Comparison of ENCODE assay signal across 13 cellular contexts in genomic region chr2:153476491-153477095, GRCh38. TPM values are rescaled to one million over a fixed set of nuclear protein-coding genes. Genes with fewer than 3 reads are reported as not detected.
DNase-seq lines count a peak whose midpoint lies in the region; ATAC-seq and TF ChIP-seq lines count a peak whose summit lies in the region.
"Had no signal": no experiment of that assay in that cellular context is flagged by ENCODE, and none has a peak within 500 bp of the region (broad histone marks: within the 10 kb centered on the region; RNA-seq: fewer than 3 reads in every experiment).

No MANE protein-coding gene starts in this region.

- H4K91ac ChIP-seq in trophoblast cell (ENCODE audit: low read depth, low read length): no peak overlapping the region

- no peak overlapping the region for H4K8ac ChIP-seq in trophoblast cell (ENCODE audit: low read depth, low read length)

- no peak overlapping the region for H2AK5ac ChIP-seq in trophoblast cell (ENCODE audit: low read length)

- no peak overlapping the region for H2BK120ac ChIP-seq in trophoblast cell (ENCODE audit: insufficient read depth, low read length, poor library complexity)

- H3K79me1 ChIP-seq in trophoblast cell (ENCODE audit: low read length): no peaks in the 10 kb centered on the region

- no CpG with 5 or more reads among the region's 24 CpGs for WGBS in trophoblast cell (ENCODE audit: extremely low coverage, insufficient coverage, insufficient read length)

- H2BK12ac ChIP-seq in trophoblast cell (ENCODE audit: low read length): no peak overlapping the region

- no peak overlapping the region for H3K23ac ChIP-seq in trophoblast cell (ENCODE audit: low read length)

- no peak overlapping the region for H3K27ac Mint-ChIP-seq in endothelial cell (ENCODE audit: unreplicated experiment)
- H3K27ac Mint-ChIP-seq: activated naive CD4-positive, alpha-beta T cell treated with anti-CD3 and anti-CD28 coated beads, Interleukin-2, amount 50 U/mL, for 72 hours had no signal

- H3K4me1 Mint-ChIP-seq in endothelial cell (ENCODE audit: unreplicated experiment): peaks cover 36% of the 10 kb centered on the region

- H3K27ac ChIP-seq in trophoblast cell (ENCODE audit: low read depth, low read length): no peak overlapping the region
- H3K27ac ChIP-seq: BLaER1 treated with 17β-estradiol and CSF1 and Interleukin-3, amounts not matched to agents 10 nM and 100 nM; upper lobe of left lung had no signal

- H3K4me1 ChIP-seq in trophoblast cell (ENCODE audit: control insufficient read depth in 1 of 2, insufficient read depth in 2 of 2, low read length in 2 of 2): peaks cover 16% of the 10 kb centered on the region in 2 experiments

- H3K14ac ChIP-seq in trophoblast cell (ENCODE audit: low read length): no peak overlapping the region

- H3K9me3 Mint-ChIP-seq in endothelial cell (ENCODE audit: unreplicated experiment): no peaks in the 10 kb centered on the region
- H3K9me3 Mint-ChIP-seq: activated naive CD4-positive, alpha-beta T cell treated with anti-CD3 and anti-CD28 coated beads, Interleukin-2, amount 50 U/mL, for 72 hours had no signal

- no peak overlapping the region for H4K12ac ChIP-seq in trophoblast cell (ENCODE audit: low read depth, low read length)

- no peak overlapping the region for H2BK5ac ChIP-seq in trophoblast cell (ENCODE audit: low read depth, low read length, poor library complexity)

- H3K4me3 Mint-ChIP-seq in endothelial cell (ENCODE audit: unreplicated experiment): peak overlapping the region; percentile 93

- peak overlapping the region; percentile 92 for H3K4me2 ChIP-seq in trophoblast cell (ENCODE audit: low read length)
- H3K4me2 ChIP-seq: BLaER1 treated with 17β-estradiol and CSF1 and Interleukin-3, amounts not matched to agents 10 nM and 100 nM had no signal

- no peak overlapping the region for H3K4ac ChIP-seq in trophoblast cell (ENCODE audit: low read depth, low read length)

- peaks cover 2% of the 10 kb centered on the region for H3K27me3 ChIP-seq in trophoblast cell (ENCODE audit: insufficient read depth, low read length)

- H3K9me3 ChIP-seq in trophoblast cell (ENCODE audit: insufficient read depth, low read depth, low read length): no peaks in the 10 kb centered on the region
- H3K9me3 ChIP-seq: upper lobe of left lung had no signal

- H3K27me3 Mint-ChIP-seq in endothelial cell (ENCODE audit: unreplicated experiment): peaks cover 3% of the 10 kb centered on the region

- H3K9ac ChIP-seq in trophoblast cell (ENCODE audit: low read length): no peak overlapping the region
- H3K9ac ChIP-seq: BLaER1 treated with 17β-estradiol and CSF1 and Interleukin-3, amounts not matched to agents 10 nM and 100 nM had no signal

- ATAC-seq in HG03432 (IDR thresholded peaks at IDR 0.05; ENCODE audit: unreplicated experiment): no peak
- no peak for ATAC-seq in GM21786 (IDR thresholded peaks at IDR 0.05; ENCODE audit: unreplicated experiment)
- ATAC-seq: activated naive CD4-positive, alpha-beta T cell treated with anti-CD3 and anti-CD28 coated beads, Interleukin-2, amount 50 U/mL, for 72 hours had no signal

- no peak for TF ChIP-seq CTCF in endothelial cell (IDR thresholded peaks at IDR 0.05; ENCODE audit: unreplicated experiment)

- no peaks in the 10 kb centered on the region for H3K36me3 Mint-ChIP-seq in endothelial cell (ENCODE audit: low read depth, unreplicated experiment)

- peak overlapping the region; percentile 51 for H3K4me3 ChIP-seq in trophoblast cell (ENCODE audit: low read depth, low read length)
- H3K4me3 ChIP-seq: BLaER1 treated with 17β-estradiol and CSF1 and Interleukin-3, amounts not matched to agents 10 nM and 100 nM had no signal

- H3K18ac ChIP-seq in trophoblast cell (ENCODE audit: low read length): no peak overlapping the region

- peak overlapping the region; percentile 68 for H2AFZ ChIP-seq in trophoblast cell (ENCODE audit: insufficient read depth, low read length, poor library complexity)

- H3K36me3 ChIP-seq in trophoblast cell (ENCODE audit: control insufficient read depth in 1 of 2, insufficient read depth in 2 of 2, low read length in 2 of 2): no peaks in the 10 kb centered on the region
- H3K36me3 ChIP-seq: BLaER1 treated with 17β-estradiol and CSF1 and Interleukin-3, amounts not matched to agents 10 nM and 100 nM; upper lobe of left lung had no signal

- DNase-seq in ELF-1 (ENCODE audit: low read depth, low spot score) (peak; percentile 30), NCI-H2029 (lab: John Stamatoyannopoulos, UW) (peak; percentile 59), endothelial cell (ENCODE audit: low spot score) (no peak), trophoblast cell (no peak), T1000 (lab: John Stamatoyannopoulos, UW) (no peak), iPS-NIHi7 (ENCODE audit: extremely low spot score) (no peak)

- H3K79me2 ChIP-seq in trophoblast cell (ENCODE audit: control insufficient read depth, insufficient read depth, low read length, poor library complexity): no peaks in the 10 kb centered on the region

RNA-seq across cellular contexts. Expression of gene RPRM, which starts 2.0 kb away (rescaled TPM):
- total RNA-seq in endothelial cell (ENCODE audit: unreplicated experiment): 6.4 TPM
- polyA plus RNA-seq in trophoblast cell (2013): 1.2 and 1.4 TPM in 2 replicates
- total RNA-seq: activated naive CD4-positive, alpha-beta T cell treated with anti-CD3 and anti-CD28 coated beads, Interleukin-2, amount 50 U/mL, for 72 hours; endothelial cell of umbilical vein; HT1080 had no signal
- polyA plus RNA-seq: endothelial cell of umbilical vein had no signal

Comparison
In these comparisons a context has a peak if more than half of its experiments do, and no peak if none do; other contexts are left out.
1. DNase-seq: peak in ELF-1 (single experiment) and NCI-H2029 (single experiment); none in endothelial cell (single experiment), trophoblast cell (0 of 2), T1000 (single experiment) and iPS-NIHi7 (single experiment).